8 cellular contexts compared by ENCODE assay signal in genomic region chr1:3775498-3776230, GRCh38. TPM values are rescaled to one million over a fixed set of nuclear protein-coding genes. Genes with fewer than 3 reads are reported as not detected.
DNase-seq lines count a peak whose midpoint lies in the region; ATAC-seq and TF ChIP-seq lines count a peak whose summit lies in the region.

No MANE protein-coding gene starts in this region.

- POLR2A ChIA-PET in OCI-LY7 (lab: Charles Lee), result no interaction called here

- TF ChIP-seq CTCF in HFFc6 (IDR thresholded peaks at IDR 0.05), result peak; percentile 49; the same call in 1 of the 2 replicates
- peak; percentile 87 for TF ChIP-seq CTCF in OCI-LY7 (conservative IDR thresholded peaks at IDR 0.05; ENCODE audit: low read length)
- TF ChIP-seq CTCF in gastrocnemius medialis (IDR thresholded peaks at IDR 0.05 in 4 of 5, conservative IDR thresholded peaks at IDR 0.05 in 1 of 5), result peak in 4 of 5 experiments; percentile 11 to 28 (median 19)
- TF ChIP-seq CTCF in natural killer cell (IDR thresholded peaks at IDR 0.05), result no peak

- no peak overlapping the region for H3K27ac Mint-ChIP-seq in HFFc6
- no peak overlapping the region for H3K27ac Mint-ChIP-seq in activated T-helper 17 cell treated with anti-CD3 and anti-CD28 coated beads, Interleukin-2, amount 50 U/mL, for 72 hours
- peak overlapping the region in 1 of 2 donors; percentile 27 for H3K27ac Mint-ChIP-seq in natural killer cell

- no peaks in the 10 kb centered on the region for H4K20me1 ChIP-seq in OCI-LY7 (ENCODE audit: insufficient read depth, low read length)

- H2AFZ ChIP-seq in OCI-LY7 (ENCODE audit: low read length), result no peak overlapping the region

- intact Hi-C loops in OCI-LY7 (cut with micrococcal nuclease; ENCODE audit: unreplicated experiment), result loop anchor here (1.0 kb wide), 1 partner anchor 22 kb away; no protein-coding TSS in a partner anchor
- intact Hi-C loops in Right ventricle myocardium inferior (cut with DNase I), result no loop called here
- intact Hi-C loops in gastrocnemius medialis (cut with DNase I; ENCODE audit: low total_unique reads), result no loop called here
- intact Hi-C loops in natural killer cell (cut with micrococcal nuclease), result no loop called here
- intact Hi-C loops in posterior vena cava (cut with DNase I), result no loop called here

- CTCF ChIA-PET in OCI-LY7 (lab: Charles Lee; ENCODE audit: unreplicated experiment), result no interaction called here

- DNase-seq in COLO668 (lab: John Stamatoyannopoulos, UW; ENCODE audit: unreplicated experiment) (peak; percentile 98), HFFc6 (no peak), OCI-LY7 (ENCODE audit: low spot score) (peak; percentile 88), Right ventricle myocardium inferior (ENCODE audit: missing footprints) (peak; percentile 77), gastrocnemius medialis (peak in 1 of 2 donors; percentile 47), natural killer cell (no peak), posterior vena cava (ENCODE audit: low spot score) (no peak)

- H3K36me3 ChIP-seq in OCI-LY7 (ENCODE audit: insufficient read depth, low read length), result peaks cover 22% of the 10 kb centered on the region
- peaks cover 0 to 18% of the 10 kb centered on the region in 2 donors for H3K36me3 ChIP-seq in gastrocnemius medialis

- H3K4me1 Mint-ChIP-seq in HFFc6 (ENCODE audit: low read depth) (peaks cover 4% of the 10 kb centered on the region; the same call in 1 of the 2 replicates), natural killer cell (peaks cover 0 to 14% of the 10 kb centered on the region in 2 donors)
- H3K4me1 Mint-ChIP-seq in activated T-helper 17 cell treated with anti-CD3 and anti-CD28 coated beads, Interleukin-2, amount 50 U/mL, for 72 hours, result no peaks in the 10 kb centered on the region

- in situ Hi-C loops in gastrocnemius medialis (cut with MboI; ENCODE audit: low sequenced_read_pairs in 4 of 4), result loop anchor here in 1 of 4 donors (25.0 kb wide), 1 partner anchor 112 kb away; no protein-coding TSS in a partner anchor

- no peaks in the 10 kb centered on the region for H3K9me3 Mint-ChIP-seq in HFFc6
- H3K9me3 Mint-ChIP-seq in activated T-helper 17 cell treated with anti-CD3 and anti-CD28 coated beads, Interleukin-2, amount 50 U/mL, for 72 hours, result no peaks in the 10 kb centered on the region
- no peaks in the 10 kb centered on the region for H3K9me3 Mint-ChIP-seq in natural killer cell

- H3K27me3 Mint-ChIP-seq in HFFc6 (ENCODE audit: insufficient read depth) (peaks cover 9% of the 10 kb centered on the region), natural killer cell (ENCODE audit: low read depth in 2 of 2) (no peaks in the 10 kb centered on the region)
- no peaks in the 10 kb centered on the region for H3K27me3 Mint-ChIP-seq in activated T-helper 17 cell treated with anti-CD3 and anti-CD28 coated beads, Interleukin-2, amount 50 U/mL, for 72 hours

- peaks cover 22% of the 10 kb centered on the region for H3K4me1 ChIP-seq in OCI-LY7 (ENCODE audit: insufficient read depth, low read length, poor library complexity, severe bottlenecking)
- peaks cover 6 to 29% of the 10 kb centered on the region in 2 donors for H3K4me1 ChIP-seq in gastrocnemius medialis

- H3K4me3 ChIP-seq in OCI-LY7 (ENCODE audit: low read depth, low read length, poor library complexity, severe bottlenecking), result no peak overlapping the region
- H3K4me3 ChIP-seq in gastrocnemius medialis, result no peak overlapping the region

- BruUV-seq in OCI-LY7 (replicated peaks; lab: Mats Ljungman, UMichigan), result no TSS peak

- H3K27ac ChIP-seq in OCI-LY7 (ENCODE audit: low read depth, low read length, poor library complexity, severe bottlenecking), result no peak overlapping the region
- H3K27ac ChIP-seq in gastrocnemius medialis, result no peak overlapping the region

- peaks cover 11% of the 10 kb centered on the region for H3K36me3 Mint-ChIP-seq in HFFc6 (ENCODE audit: low read depth)
- peaks cover 18% of the 10 kb centered on the region for H3K36me3 Mint-ChIP-seq in activated T-helper 17 cell treated with anti-CD3 and anti-CD28 coated beads, Interleukin-2, amount 50 U/mL, for 72 hours (ENCODE audit: low read depth)
- H3K36me3 Mint-ChIP-seq in natural killer cell, result peaks cover 7% of the 10 kb centered on the region

- no peaks in the 10 kb centered on the region for H3K27me3 ChIP-seq in gastrocnemius medialis

- no peaks in the 10 kb centered on the region for H3K79me2 ChIP-seq in OCI-LY7 (ENCODE audit: insufficient read depth, low read depth, low read length)

- no peak for TF ChIP-seq POLR2A in gastrocnemius medialis (IDR thresholded peaks at IDR 0.05)

- H3K4me3 Mint-ChIP-seq in HFFc6 (no peak overlapping the region), natural killer cell (no peak overlapping the region)
- no peak overlapping the region for H3K4me3 Mint-ChIP-seq in activated T-helper 17 cell treated with anti-CD3 and anti-CD28 coated beads, Interleukin-2, amount 50 U/mL, for 72 hours

- no peaks in the 10 kb centered on the region for H3K9me2 ChIP-seq in OCI-LY7 (ENCODE audit: insufficient read depth, low read length)

- no peaks in the 10 kb centered on the region for H3K9me3 ChIP-seq in OCI-LY7 (ENCODE audit: low read length)
- H3K9me3 ChIP-seq in gastrocnemius medialis, result no peaks in the 10 kb centered on the region

- ATAC-seq in activated T-helper 17 cell treated with anti-CD3 and anti-CD28 coated beads, Interleukin-2, amount 50 U/mL, for 72 hours (replicated peaks), result peak; percentile 53
- no peak for ATAC-seq in Right ventricle myocardium inferior
- ATAC-seq in gastrocnemius medialis, result peak in 1 of 2 donors; percentile 29
- no peak for ATAC-seq in natural killer cell

- peak overlapping the region; percentile 8; the same call in 1 of the 2 replicates for H3K4me2 ChIP-seq in OCI-LY7 (ENCODE audit: low read length)

RNA-seq across cellular contexts. Expression of gene SMIM1, which starts 3.1 kb away (rescaled TPM):
- 1 to 10 TPM in 4 of 6 experiments, under 1 TPM in 2; 0.38 to 3.4 (median 1.6) TPM for total RNA-seq in HFFc6 (2021; fragmentation: NEBNext Ultra II Directional; extraction: Animal tissue kit (Norgen Biotek cat#: 25700))
- total RNA-seq in OCI-LY7 (2014; rRNA removed; shearing (Covaris generic)), result 3.8 and 7.1 TPM in 2 replicates
- total RNA-seq in OCI-LY7 (2022), result 3.9 and 4.3 TPM in 2 replicates
- 1 to 10 TPM; 1.5 to 2.8 TPM for total RNA-seq in activated T-helper 17 cell treated with anti-CD3 and anti-CD28 coated beads, Interleukin-2, amount 50 U/mL, for 72 hours
- 13.0 TPM for total RNA-seq in Right ventricle myocardium inferior
- 1 to 10 TPM in 2 of 4 donors, not detected in 2; 1.4 to 3.7 TPM for total RNA-seq in gastrocnemius medialis
- 1 to 10 TPM in 2 of 3 donors, under 1 TPM in 1; 0.78 to 2.6 (median 1.6) TPM for total RNA-seq in natural killer cell
- total RNA-seq in posterior vena cava, result 10 to 100 TPM in 1 of 2 donors, 1 to 10 TPM in 1; 3.6 to 14.5 TPM

RNA-seq across cellular contexts. Expression of gene LRRC47, which starts 20.6 kb away (rescaled TPM):
- 10 to 100 TPM; 39.1 to 51.0 (median 45.2) TPM for total RNA-seq in HFFc6 (2021; fragmentation: NEBNext Ultra II Directional; extraction: Animal tissue kit (Norgen Biotek cat#: 25700))
- 34.0 and 36.4 TPM in 2 replicates for total RNA-seq in OCI-LY7 (2014; rRNA removed; shearing (Covaris generic))
- 49.1 and 57.6 TPM in 2 replicates for total RNA-seq in OCI-LY7 (2022)
- 10 to 100 TPM; 26.4 to 35.9 TPM for total RNA-seq in activated T-helper 17 cell treated with anti-CD3 and anti-CD28 coated beads, Interleukin-2, amount 50 U/mL, for 72 hours
- 54.5 TPM for total RNA-seq in Right ventricle myocardium inferior
- 10 to 100 TPM; 64.2 to 97.2 (median 89.9) TPM for total RNA-seq in gastrocnemius medialis
- total RNA-seq in natural killer cell, result 10 to 100 TPM; 33.5 to 49.8 (median 45.2) TPM
- total RNA-seq in posterior vena cava, result 10 to 100 TPM; 30.1 to 30.7 TPM

RNA-seq across cellular contexts. Expression of gene CCDC27, which starts 23.4 kb away (rescaled TPM):
- not detected for total RNA-seq in HFFc6 (2021; fragmentation: NEBNext Ultra II Directional; extraction: Animal tissue kit (Norgen Biotek cat#: 25700))
- total RNA-seq in OCI-LY7 (2014; rRNA removed; shearing (Covaris generic)), result not detected in 2 replicates
- total RNA-seq in OCI-LY7 (2022) (not detected in 2 replicates), Right ventricle myocardium inferior (not detected), gastrocnemius medialis (under 1 TPM in 1 of 4 donors, not detected in 3; 0.09 TPM), natural killer cell (not detected), posterior vena cava (not detected)
- not detected for total RNA-seq in activated T-helper 17 cell treated with anti-CD3 and anti-CD28 coated beads, Interleukin-2, amount 50 U/mL, for 72 hours

Comparison
In these comparisons a context has a peak if more than half of its experiments do, and no peak if none do; other contexts are left out.
1. DNase-seq: peak in COLO668 (single experiment), OCI-LY7 (single experiment) and Right ventricle myocardium inferior (single experiment); none in HFFc6 (single experiment), natural killer cell (single experiment) and posterior vena cava (single experiment).